In genomic region chr4:152661649-152662048, GRCh38 we compare ENCODE assay signal across 23 cellular contexts. TPM values are rescaled to one million over a fixed set of nuclear protein-coding genes. Genes with fewer than 3 reads are reported as not detected.
DNase-seq lines count a peak whose midpoint lies in the region; ATAC-seq, FAIRE-seq and TF ChIP-seq lines count a peak whose summit lies in the region.
"Had no signal": no experiment of that assay in that cellular context is flagged by ENCODE, and none has a peak within 500 bp of the region (broad histone marks: within the 10 kb centered on the region; RNA-seq: fewer than 3 reads in every experiment).

No MANE protein-coding gene starts in this region.

- H3K4me3 Mint-ChIP-seq in activated CD4-positive, alpha-beta memory T cell treated with anti-CD3 and anti-CD28 coated beads, Interleukin-2, amount 10 ng/mL, durations not matched to agents 7 days and 5 days = no peak overlapping the region
- H3K4me3 Mint-ChIP-seq in activated CD4-positive, alpha-beta memory T cell treated with anti-CD3 and anti-CD28 coated beads for 36 hours = no peak overlapping the region
- no peak overlapping the region for H3K4me3 Mint-ChIP-seq in stimulated activated naive CD8-positive, alpha-beta T cell treated with anti-CD3 and anti-CD28 coated beads, Interleukin-15, amount 100 ng/mL, for 72 hours
- H3K4me3 Mint-ChIP-seq: brain had no signal

- H3K4me3 ChIP-seq in OCI-LY1 (ENCODE audit: low read depth, low read length, poor library complexity, severe bottlenecking) (no peak overlapping the region), GM12878 (no peak overlapping the region)
- H3K4me3 ChIP-seq: skin epidermis, stomach, transverse colon had no signal

- H3K27ac Mint-ChIP-seq in activated CD4-positive, alpha-beta memory T cell treated with anti-CD3 and anti-CD28 coated beads, Interleukin-2, amount 10 ng/mL, durations not matched to agents 7 days and 5 days = peak overlapping the region; percentile 70
- no peak overlapping the region for H3K27ac Mint-ChIP-seq in activated CD4-positive, alpha-beta memory T cell treated with anti-CD3 and anti-CD28 coated beads for 36 hours
- peak overlapping the region; percentile 2 to 84 for H3K27ac Mint-ChIP-seq in stimulated activated naive CD8-positive, alpha-beta T cell treated with anti-CD3 and anti-CD28 coated beads, Interleukin-15, amount 100 ng/mL, for 72 hours
- H3K27ac Mint-ChIP-seq: brain had no signal

- TF ChIP-seq CTCF in OCI-LY1 (IDR thresholded peaks at IDR 0.05; ENCODE audit: low read length) = no peak
- TF ChIP-seq CTCF in GM12878 (IDR thresholded peaks at IDR 0.05 in 2 of 3, conservative IDR thresholded peaks at IDR 0.05 in 1 of 3; ENCODE audit: control insufficient read depth in 2 of 3, extremely low read depth in 1 of 3, insufficient read depth in 1 of 3, low read depth in 3 of 3, low read length in 3 of 3) = no peak

- H2AFZ ChIP-seq in OCI-LY1 (ENCODE audit: low read length) = no peak overlapping the region
- no peak overlapping the region for H2AFZ ChIP-seq in GM12878 (ENCODE audit: control insufficient read depth, low read depth, low read length)

- H3K9me3 ChIP-seq in OCI-LY1 (ENCODE audit: low read length) (peaks cover 11% of the 10 kb centered on the region), GM12878 (replicated peaks; ENCODE audit: control insufficient read depth, insufficient read depth, low read length) (peaks cover 15% of the 10 kb centered on the region)
- H3K9me3 ChIP-seq: BE2C had no signal

- no TSS peak for BruUV-seq in GM12878 (replicated peaks; lab: Mats Ljungman, UMichigan)

- intact Hi-C loops in activated CD4-positive, alpha-beta memory T cell treated with anti-CD3 and anti-CD28 coated beads for 36 hours (cut with micrococcal nuclease) = no loop called here
- intact Hi-C loops in GM12878 (cut with micrococcal nuclease; ENCODE audit: unreplicated experiment) = no loop called here

- no peak for DNase-seq in activated CD4-positive, alpha-beta memory T cell treated with anti-CD3 and anti-CD28 coated beads, Interleukin-2, amount 10 ng/mL, durations not matched to agents 7 days and 5 days
- no peak for DNase-seq in activated CD4-positive, alpha-beta memory T cell treated with anti-CD3 and anti-CD28 coated beads for 36 hours
- DNase-seq in GM12878 (ENCODE audit: low read depth, low spot score) (no peak), DMS153 treated with DMSO at 0.1 percent for 48 hours (lab: John Stamatoyannopoulos, UW; ENCODE audit: unreplicated experiment) (no peak)
- no peak for DNase-seq in stimulated activated naive CD8-positive, alpha-beta T cell treated with anti-CD3 and anti-CD28 coated beads, Interleukin-15, amount 100 ng/mL, for 72 hours
- DNase-seq in stimulated activated CD4-positive, alpha-beta T cell treated with anti-CD3 and anti-CD28 coated beads, Interleukin-2, amount 100 ng/mL, for 24 hours = no peak
- DNase-seq: activated CD4-positive, CD25-positive, alpha-beta regulatory T cell treated with anti-CD3 and anti-CD28 coated beads, Interleukin-2, amount 50 U/mL, for 72 hours; activated effector memory CD4-positive, alpha-beta T cell treated with anti-CD3 and anti-CD28 coated beads, Interleukin-2, amount 50 U/mL, for 16 hours; BE2C; left cardiac atrium; mesenchymal stem cell; NCI-H146; NCI-H2171; stomach; transverse colon had no signal

- POLR2A ChIA-PET in activated CD4-positive, alpha-beta memory T cell treated with anti-CD3 and anti-CD28 coated beads, Interleukin-2, amount 10 ng/mL, durations not matched to agents 7 days and 5 days (lab: Charles Lee) = interaction anchor here (1.4 kb wide), 1 partner anchor 18 kb away, joined by 3 read pairs; the partner anchor contains the start of gene TMEM154
- POLR2A ChIA-PET in activated CD4-positive, alpha-beta memory T cell treated with anti-CD3 and anti-CD28 coated beads for 36 hours (lab: Charles Lee) = no interaction called here
- POLR2A ChIA-PET in GM12878 (lab: Charles Lee) = interaction anchor here (0.6 to 5.0 kb wide), 6 partner anchors 9 to 335 kb away, joined by 3 to 57 read pairs (median 7); partner anchors contain the start of gene TMEM154

- H3K9me2 ChIP-seq in OCI-LY1 (ENCODE audit: low read depth, low read length) = no peaks in the 10 kb centered on the region

- no peaks in the 10 kb centered on the region for H3K27me3 Mint-ChIP-seq in activated CD4-positive, alpha-beta memory T cell treated with anti-CD3 and anti-CD28 coated beads, Interleukin-2, amount 10 ng/mL, durations not matched to agents 7 days and 5 days
- no peaks in the 10 kb centered on the region for H3K27me3 Mint-ChIP-seq in activated CD4-positive, alpha-beta memory T cell treated with anti-CD3 and anti-CD28 coated beads for 36 hours
- H3K27me3 Mint-ChIP-seq in stimulated activated naive CD8-positive, alpha-beta T cell treated with anti-CD3 and anti-CD28 coated beads, Interleukin-15, amount 100 ng/mL, for 72 hours = no peaks in the 10 kb centered on the region

- CTCF ChIA-PET in activated CD4-positive, alpha-beta memory T cell treated with anti-CD3 and anti-CD28 coated beads, Interleukin-2, amount 10 ng/mL, durations not matched to agents 7 days and 5 days (lab: Charles Lee) = no interaction called here
- CTCF ChIA-PET in activated CD4-positive, alpha-beta memory T cell treated with anti-CD3 and anti-CD28 coated beads for 36 hours (lab: Charles Lee) = interaction anchor here (1.5 kb wide), 1 partner anchor 160 kb away, joined by 4 read pairs; no protein-coding TSS in a partner anchor
- CTCF ChIA-PET in GM12878 (lab: Yijun Ruan, JAX) = interaction anchor here (1.0 to 5.0 kb wide), 8 partner anchors 13 to 160 kb away, joined by 3 to 65 read pairs (median 4); partner anchors contain the start of gene TMEM154

- H3K4me2 ChIP-seq in OCI-LY1 (ENCODE audit: low read length) = peak overlapping the region; percentile 67
- peak overlapping the region; percentile 84 for H3K4me2 ChIP-seq in GM12878 (ENCODE audit: control insufficient read depth, insufficient read depth)

- in situ Hi-C loops in GM12878 (cut with MboI) = no loop called here

- H3K9ac ChIP-seq in OCI-LY1 (ENCODE audit: low read length) (peak overlapping the region; percentile 48; the same call in 1 of the 2 replicates), GM12878 (ENCODE audit: control insufficient read depth, insufficient read depth, low read length) (no peak overlapping the region)

- peaks cover 27% of the 10 kb centered on the region for H3K9me3 Mint-ChIP-seq in activated CD4-positive, alpha-beta memory T cell treated with anti-CD3 and anti-CD28 coated beads, Interleukin-2, amount 10 ng/mL, durations not matched to agents 7 days and 5 days
- peaks cover 32% of the 10 kb centered on the region for H3K9me3 Mint-ChIP-seq in activated CD4-positive, alpha-beta memory T cell treated with anti-CD3 and anti-CD28 coated beads for 36 hours
- peaks cover 12 to 19% of the 10 kb centered on the region in 2 donors for H3K9me3 Mint-ChIP-seq in stimulated activated naive CD8-positive, alpha-beta T cell treated with anti-CD3 and anti-CD28 coated beads, Interleukin-15, amount 100 ng/mL, for 72 hours

- H3K79me2 ChIP-seq in OCI-LY1 (ENCODE audit: insufficient read depth, low read length) (no peaks in the 10 kb centered on the region), GM12878 (ENCODE audit: control insufficient read depth, insufficient read depth, low read length) (no peaks in the 10 kb centered on the region)

- H4K20me1 ChIP-seq in OCI-LY1 (ENCODE audit: insufficient read depth, low read length) (no peaks in the 10 kb centered on the region), GM12878 (ENCODE audit: control insufficient read depth, insufficient read depth) (no peaks in the 10 kb centered on the region)

- peaks cover 70% of the 10 kb centered on the region for H3K36me3 Mint-ChIP-seq in activated CD4-positive, alpha-beta memory T cell treated with anti-CD3 and anti-CD28 coated beads, Interleukin-2, amount 10 ng/mL, durations not matched to agents 7 days and 5 days (ENCODE audit: low read depth)
- peaks cover 27% of the 10 kb centered on the region for H3K36me3 Mint-ChIP-seq in activated CD4-positive, alpha-beta memory T cell treated with anti-CD3 and anti-CD28 coated beads for 36 hours

- H3K4me1 ChIP-seq in OCI-LY1 (ENCODE audit: insufficient read depth, low read length, severe bottlenecking) (peaks cover 74% of the 10 kb centered on the region), GM12878 (ENCODE audit: control insufficient read depth, insufficient read depth, low read length) (peaks cover 65% of the 10 kb centered on the region)
- H3K4me1 ChIP-seq: BE2C had no signal

- WGBS in GM12878 (ENCODE audit: insufficient coverage, insufficient replicate concordance, low lambda C conversion rate, missing lambda C conversion rate) = 0% methylated on average over 2 of the region's 2 CpGs

- SMC1A ChIA-PET in GM12878 (lab: Charles Lee; ENCODE audit: uncharacterized antibody, unreplicated experiment) = interaction anchor here (0.6 to 6.7 kb wide), 12 partner anchors 9 to 136 kb away, joined by 3 to 134 read pairs (median 7); partner anchors contain the start of gene TMEM154

- H3K36me3 ChIP-seq in OCI-LY1 (ENCODE audit: insufficient read depth, low read length) (no peaks in the 10 kb centered on the region; the same call in 1 of the 2 replicates), GM12878 (ENCODE audit: control insufficient read depth in 2 of 2, insufficient read depth in 2 of 2, low read length in 1 of 2) (no peaks in the 10 kb centered on the region)
- H3K36me3 ChIP-seq: BE2C, stomach, transverse colon had no signal

- no peak for TF ChIP-seq EP300 in GM12878 (IDR thresholded peaks at IDR 0.05; ENCODE audit: borderline replicate concordance in 1 of 2, control insufficient read depth in 1 of 2, low read depth in 2 of 2, low read length in 2 of 2)

- RAD21 ChIA-PET in GM12878 (lab: Charles Lee; ENCODE audit: unreplicated experiment) = interaction anchor here (2.1 to 6.7 kb wide), 5 partner anchors 15 to 37 kb away, joined by 5 to 85 read pairs (median 10); partner anchors contain the start of gene TMEM154

- no peak for TF ChIP-seq RAD21 in GM12878 (IDR thresholded peaks at IDR 0.05; ENCODE audit: insufficient read depth, low read depth, low read length)

- H3F3A ChIP-seq in OCI-LY1 (ENCODE audit: insufficient read depth, low read length) = peaks cover 11% of the 10 kb centered on the region; the same call in 1 of the 2 replicates

- TF ChIP-seq POLR2A in GM12878 (IDR thresholded peaks at IDR 0.05; ENCODE audit: low read depth, low read length) = no peak

- ATAC-seq in GM12878 (no peak), GM19351 (IDR thresholded peaks at IDR 0.05; ENCODE audit: unreplicated experiment) (no peak)
- peak; percentile 55 for ATAC-seq in stimulated activated naive CD8-positive, alpha-beta T cell treated with anti-CD3 and anti-CD28 coated beads, Interleukin-15, amount 100 ng/mL, for 72 hours
- ATAC-seq: HCT116, left cardiac atrium had no signal

- peaks cover 34% of the 10 kb centered on the region for H3K4me1 Mint-ChIP-seq in activated CD4-positive, alpha-beta memory T cell treated with anti-CD3 and anti-CD28 coated beads, Interleukin-2, amount 10 ng/mL, durations not matched to agents 7 days and 5 days
- peaks cover 27% of the 10 kb centered on the region for H3K4me1 Mint-ChIP-seq in activated CD4-positive, alpha-beta memory T cell treated with anti-CD3 and anti-CD28 coated beads for 36 hours (ENCODE audit: low read depth)
- H3K4me1 Mint-ChIP-seq in stimulated activated naive CD8-positive, alpha-beta T cell treated with anti-CD3 and anti-CD28 coated beads, Interleukin-15, amount 100 ng/mL, for 72 hours = peaks cover 38% of the 10 kb centered on the region
- H3K4me1 Mint-ChIP-seq: brain had no signal

- H3K27ac ChIP-seq in OCI-LY1 (ENCODE audit: low read depth, low read length, poor library complexity, severe bottlenecking) = peak overlapping the region; percentile 97
- H3K27ac ChIP-seq in GM12878 (ENCODE audit: control insufficient read depth, insufficient read depth) = no peak overlapping the region

- FAIRE-seq in GM12878 (lab: Jason Lieb, UNC) = no peak
- FAIRE-seq: A204.1, colon, D721Med had no signal

- H3K27me3 ChIP-seq in OCI-LY1 (ENCODE audit: insufficient read depth, low read length) = no peaks in the 10 kb centered on the region
- H3K27me3 ChIP-seq in GM12878 (replicated peaks in 1 of 2; ENCODE audit: control insufficient read depth in 2 of 2, insufficient read depth in 2 of 2, low read length in 1 of 2) = no peaks in the 10 kb centered on the region
- H3K27me3 ChIP-seq: BE2C, stomach, transverse colon had no signal

RNA-seq across cellular contexts. Expression of gene TMEM154, which starts 18.1 kb away (rescaled TPM):
- 10 to 100 TPM; 47.1 to 50.0 TPM for total RNA-seq in activated CD4-positive, alpha-beta memory T cell treated with anti-CD3 and anti-CD28 coated beads, Interleukin-2, amount 10 ng/mL, durations not matched to agents 7 days and 5 days
- 10 to 100 TPM; 18.1 to 20.8 TPM for total RNA-seq in activated CD4-positive, alpha-beta memory T cell treated with anti-CD3 and anti-CD28 coated beads for 36 hours
- 30.9 and 31.7 TPM in 2 replicates for total RNA-seq in GM12878 (2013; cell fraction: nucleolus; rRNA removed)
- total RNA-seq in GM12878 (2014; rRNA removed) (18.8 and 23.4 TPM in 2 replicates), GM12878 (2014; rRNA removed; fragmentation: Illumina TruSeq; extraction: Trizol) (22.7 and 23.7 TPM in 2 replicates), GM12878 (2021) (41.4 and 42.3 TPM in 2 replicates)
- 4.3 TPM for polyA plus RNA-seq in GM12878 (2011; ENCODE audit: low read depth)
- polyA plus RNA-seq in GM12878 (2011; rRNA removed) (5.1 and 8.5 TPM in 2 replicates), GM12878 (2014; fragmentation: Illumina TruSeq; extraction: Trizol) (17.5 and 36.2 TPM in 2 replicates), GM12878 (2014; fragmentation: Nextera tagmentation; extraction: Ambion mirVana) (10 to 100 TPM in 1 of 2 experiments, 1 to 10 TPM in 1; 9.3 to 17.6 TPM), GM12878 (2014; rRNA removed) (14.5 and 16.2 TPM in 2 replicates), GM12878 (2016; fragmentation: Nextera tagmentation; extraction: Ambion mirVana) (10 to 100 TPM; 26.5 to 32.3 TPM)
- 2.9 and 3.0 TPM in 2 replicates for polyA plus RNA-seq in GM12878 (2011; cell fraction: cytosol; rRNA removed)
- polyA plus RNA-seq in GM12878 (2011; cell fraction: nucleus; rRNA removed) = 2.9 and 3.5 TPM in 2 replicates
- polyA plus RNA-seq in GM12878 (2012) = 8.9 and 12.0 TPM in 2 replicates
- polyA minus RNA-seq in GM12878 (2011; rRNA and poly(A)+ RNA removed) = 8.7 and 11.3 TPM in 2 replicates
- 2.1 and 2.4 TPM in 2 replicates for polyA minus RNA-seq in GM12878 (2011; cell fraction: cytosol; rRNA and poly(A)+ RNA removed)
- 4.4 and 6.9 TPM in 2 replicates for polyA minus RNA-seq in GM12878 (2011; cell fraction: nucleus; rRNA and poly(A)+ RNA removed)
